ENCODE assay signal across 22 cellular contexts in genomic region chr18:68865021-68865420, GRCh38.
"Had no signal": no experiment of that assay in that cellular context is flagged by ENCODE, and none has a peak within 500 bp of the region (broad histone marks: within the 10 kb centered on the region; RNA-seq: fewer than 3 reads in every experiment).

No MANE protein-coding gene starts in this region.

- H3K4me1 Mint-ChIP-seq: activated T-helper 17 cell treated with anti-CD3 and anti-CD28 coated beads, Interleukin-2, amount 50 U/mL, for 72 hours; nephron progenitor cell had no signal

- DNase-seq: activated CD4-positive, alpha-beta T cell treated with anti-CD3 and anti-CD28 coated beads for 1 hour; activated CD4-positive, alpha-beta T cell treated with anti-CD3 and anti-CD28 coated beads, Interleukin-2, amount 50 U/mL, for 1 hour; activated CD8-positive, alpha-beta T cell treated with anti-CD3 and anti-CD28 coated beads, Interleukin-2, amount 10 ng/mL, durations not matched to agents 7 days and 5 days; activated T-cell treated with anti-CD3 and anti-CD28 coated beads, Interleukin-2, amount 50 U/mL, for 1 hour; brain microvascular endothelial cell; caudate nucleus; dorsolateral prefrontal cortex; esophagus squamous epithelium; heart left ventricle; islet precursor cell; left colon; lower lobe of right lung; mesendoderm; mucosa of descending colon; nephron progenitor cell; pancreas; psoas muscle; stimulated activated CD4-positive, alpha-beta T cell treated with anti-CD3 and anti-CD28 coated beads, Interleukin-4, amount 100 ng/mL, for 24 hours; stimulated activated naive CD8-positive, alpha-beta T cell treated with anti-CD3 and anti-CD28 coated beads, Interleukin-15, Interleukin-2, amounts not matched to agents 100 U/mL and 50 U/mL, for 24 hours; thyroid gland had no signal

- H3K27me3 Mint-ChIP-seq: activated T-helper 17 cell treated with anti-CD3 and anti-CD28 coated beads, Interleukin-2, amount 50 U/mL, for 72 hours had no signal

- H3K9me3 Mint-ChIP-seq: activated naive CD4-positive, alpha-beta T cell treated with anti-CD3 and anti-CD28 coated beads, Interleukin-2, amount 50 U/mL, for 72 hours; activated T-helper 17 cell treated with anti-CD3 and anti-CD28 coated beads, Interleukin-2, amount 50 U/mL, for 72 hours; nephron progenitor cell had no signal

- ATAC-seq: activated CD8-positive, alpha-beta T cell treated with anti-CD3 and anti-CD28 coated beads, Interleukin-2, amount 10 ng/mL, durations not matched to agents 7 days and 5 days; activated naive CD4-positive, alpha-beta T cell treated with anti-CD3 and anti-CD28 coated beads, Interleukin-2, amount 50 U/mL, for 72 hours; activated T-helper 17 cell treated with anti-CD3 and anti-CD28 coated beads, Interleukin-2, amount 50 U/mL, for 72 hours; heart left ventricle; left colon; mucosa of descending colon; pancreas; psoas muscle; stimulated activated naive CD8-positive, alpha-beta T cell treated with anti-CD3 and anti-CD28 coated beads, Interleukin-15, Interleukin-2, amounts not matched to agents 100 U/mL and 50 U/mL, for 24 hours had no signal

- H3K4me3 Mint-ChIP-seq: activated CD8-positive, alpha-beta T cell treated with anti-CD3 and anti-CD28 coated beads, Interleukin-2, amount 10 ng/mL, durations not matched to agents 7 days and 5 days; activated T-helper 17 cell treated with anti-CD3 and anti-CD28 coated beads, Interleukin-2, amount 50 U/mL, for 72 hours; nephron progenitor cell had no signal

- H3K27ac Mint-ChIP-seq: activated CD8-positive, alpha-beta T cell treated with anti-CD3 and anti-CD28 coated beads, Interleukin-2, amount 10 ng/mL, durations not matched to agents 7 days and 5 days; activated naive CD4-positive, alpha-beta T cell treated with anti-CD3 and anti-CD28 coated beads, Interleukin-2, amount 50 U/mL, for 72 hours; activated T-helper 17 cell treated with anti-CD3 and anti-CD28 coated beads, Interleukin-2, amount 50 U/mL, for 72 hours; nephron progenitor cell had no signal

- H3K36me3 Mint-ChIP-seq: activated naive CD4-positive, alpha-beta T cell treated with anti-CD3 and anti-CD28 coated beads, Interleukin-2, amount 50 U/mL, for 72 hours had no signal
